26 cellular contexts compared by ENCODE assay signal in the genomic region with DNA sequence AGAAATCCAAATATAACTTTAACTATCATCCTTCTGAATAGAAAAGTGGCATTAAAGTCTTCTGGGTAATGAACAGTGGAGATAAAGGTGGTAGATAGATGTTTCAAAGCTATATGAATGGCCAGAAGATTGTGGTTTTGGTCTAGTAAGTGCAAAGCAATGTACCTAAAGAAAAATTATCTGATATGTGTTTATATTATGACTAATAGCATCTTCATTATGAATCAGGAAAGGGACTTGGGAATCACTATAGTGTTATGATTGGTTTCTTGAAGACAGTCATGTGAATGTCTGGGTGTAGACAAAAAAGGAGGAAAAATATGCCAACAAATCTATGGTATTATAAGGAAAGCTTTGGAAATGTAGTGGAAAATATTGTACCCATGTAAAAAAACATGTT. TPM values are rescaled to one million over a fixed set of nuclear protein-coding genes. Genes with fewer than 3 reads are reported as not detected.
A peak's percentile ranks its signal among the peaks of the same experiment; 100 is the strongest.
DNase-seq lines count a peak whose midpoint lies in the region; ATAC-seq, FAIRE-seq and TF ChIP-seq lines count a peak whose summit lies in the region.
"Had no signal": no experiment of that assay in that cellular context is flagged by ENCODE, and none has a peak within 500 bp of the region (broad histone marks: within the 10 kb centered on the region; RNA-seq: fewer than 3 reads in every experiment).

No MANE protein-coding gene starts in this region.

- no peak for FAIRE-seq in RCC 7860 (lab: Jason Lieb, UNC)
- FAIRE-seq: A549, GM12878 had no signal

- H3K4me3 ChIP-seq in AG04449 (ENCODE audit: low read depth, low read length) (no peak overlapping the region), brain microvascular endothelial cell (ENCODE audit: low read depth, low read length) (no peak overlapping the region)
- H3K4me3 ChIP-seq: A549, GM12878, MG63, psoas muscle, upper lobe of left lung had no signal

- peak overlapping the region; percentile 32 for H3K27ac ChIP-seq in brain microvascular endothelial cell
- H3K27ac ChIP-seq: A549, HL-60, psoas muscle, upper lobe of left lung had no signal

- POLR2A ChIA-PET in AG04449 (lab: Yijun Ruan, JAX), result no interaction called here

- ATAC-seq in left ventricle myocardium superior, result no peak
- ATAC-seq: A549, GM12878, psoas muscle had no signal

- no peak for TF ChIP-seq CTCF in AG04449 (IDR thresholded peaks at IDR 0.05; ENCODE audit: insufficient read depth, low read length, missing control alignments)
- TF ChIP-seq CTCF in brain microvascular endothelial cell (IDR thresholded peaks at IDR 0.05; ENCODE audit: low read depth, low read length, missing control alignments), result no peak
- TF ChIP-seq CTCF in GM20000 (IDR thresholded peaks at IDR 0.05; ENCODE audit: extremely low read depth, missing control alignments), result no peak

- in situ Hi-C loops in brain microvascular endothelial cell (cut with HindIII; ENCODE audit: low pct_ligation_motif_present, low sequenced_read_pairs), result no loop called here

- DNase-seq in AG04449 (ENCODE audit: low read depth, low spot score) (peak; percentile 12), HT1080 (ENCODE audit: low read depth) (peak; percentile 46), brain microvascular endothelial cell (peak; percentile 12), iris pigment epithelial cell (ENCODE audit: low read depth) (peak; percentile 58), left ventricle myocardium superior (no peak), GM20000 (ENCODE audit: low spot score) (no peak), RCC 7860 (ENCODE audit: low spot score) (no peak)
- no peak for DNase-seq in activated CD4-positive, alpha-beta T cell treated with anti-CD3 and anti-CD28 coated beads for 48 hours
- DNase-seq: activated CD4-positive, alpha-beta memory T cell treated with anti-CD3 and anti-CD28 coated beads for 36 hours; activated CD4-positive, CD25-positive, alpha-beta regulatory T cell; activated effector memory CD4-positive, alpha-beta T cell treated with anti-CD3 and anti-CD28 coated beads, Interleukin-2, amount 50 U/mL, for 16 hours; cortex of kidney; H7; mesenchymal stem cell; MG63; NCI-H1417 treated with DMSO at 0.1 percent for 48 hours; NCI-H2081 treated with DMSO at 0.1 percent for 48 hours; NCI-H446; OCI-M1; psoas muscle; SHP77 treated with DMSO at 0.1 percent for 48 hours; T-helper 9 cell; upper lobe of left lung had no signal

- H3K36me3 ChIP-seq in brain microvascular endothelial cell (replicated peaks), result no peaks in the 10 kb centered on the region
- H3K36me3 ChIP-seq: MG63 had no signal

- intact Hi-C loops in left ventricle myocardium superior (cut with micrococcal nuclease), result no loop called here

- CTCF ChIA-PET in AG04449 (lab: Yijun Ruan, JAX), result interaction anchor here (0.8 kb wide), 1 partner anchor 15 kb away, joined by 3 read pairs; no protein-coding TSS in a partner anchor

- no peaks in the 10 kb centered on the region for H3K27me3 ChIP-seq in brain microvascular endothelial cell (replicated peaks)
- H3K27me3 ChIP-seq: MG63, upper lobe of left lung had no signal

RNA-seq across cellular contexts. Expression of a gene that starts 3.0 kb away (rescaled TPM):
- total RNA-seq in HT1080 (2014; rRNA removed; shearing (Covaris generic)), result 11.4 and 13.3 TPM in 2 replicates
- polyA plus RNA-seq in HT1080 (2015; cell fraction: cytosol; rRNA removed), result 6.8 and 8.2 TPM in 2 replicates
- 33.3 and 37.5 TPM in 2 replicates for polyA plus RNA-seq in HT1080 (2015; cell fraction: nucleus; rRNA removed)
- 9.6 TPM for total RNA-seq in left ventricle myocardium superior

Comparison
In these comparisons a context has a peak if more than half of its experiments do, and no peak if none do; other contexts are left out.
1. DNase-seq: peak in AG04449 (single experiment), HT1080 (single experiment), brain microvascular endothelial cell (single experiment) and iris pigment epithelial cell (single experiment); none in left ventricle myocardium superior (single experiment), activated CD4-positive, alpha-beta T cell treated with anti-CD3 and anti-CD28 coated beads for 48 hours (single experiment), GM20000 (single experiment) and RCC 7860 (single experiment).